In the genomic region with DNA sequence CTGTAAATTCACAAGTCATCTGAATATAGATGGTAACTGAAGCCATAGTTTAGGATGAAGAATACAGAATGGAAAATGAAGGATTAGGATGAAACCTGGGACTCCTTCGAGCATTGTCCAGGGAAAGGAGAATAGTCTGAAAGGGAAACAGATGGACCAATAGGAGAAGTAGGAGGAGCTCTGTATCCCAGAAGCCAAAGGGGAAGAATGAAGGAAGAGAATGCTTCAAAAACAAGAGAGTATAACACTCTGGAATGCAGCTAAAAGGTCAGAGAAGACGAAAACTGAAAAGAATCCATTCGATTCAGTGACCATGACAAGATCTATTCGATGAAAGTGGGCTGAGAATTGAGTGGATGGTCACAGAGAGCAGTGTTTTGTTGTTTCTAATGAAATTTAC, we compare ENCODE assay signal across 8 cellular contexts. TPM values are rescaled to one million over a fixed set of nuclear protein-coding genes. Genes with fewer than 3 reads are reported as not detected.
A peak's percentile ranks its signal among the peaks of the same experiment; 100 is the strongest.
DNase-seq lines count a peak whose midpoint lies in the region; ATAC-seq and TF ChIP-seq lines count a peak whose summit lies in the region.

No MANE protein-coding gene starts in this region.

- ATAC-seq in stimulated activated memory B cell treated with anti-CD40 and anti-IgM and Interleukin-4, amounts not matched to agents 10 μg/mL and 1 μg/mL and 100 μg/mL, for 72 hours = no peak
- ATAC-seq in HG02610 (IDR thresholded peaks at IDR 0.05; ENCODE audit: unreplicated experiment) (no peak), GM19397 (IDR thresholded peaks at IDR 0.05; ENCODE audit: unreplicated experiment) (no peak)

- TF ChIP-seq CTCF in ascending aorta (IDR thresholded peaks at IDR 0.05) = no peak

- peaks cover 65% of the 10 kb centered on the region for H3K4me1 Mint-ChIP-seq in stimulated activated memory B cell treated with anti-CD40 and anti-IgM and Interleukin-4, amounts not matched to agents 10 μg/mL and 1 μg/mL and 100 μg/mL, for 72 hours

- H3K4me3 ChIP-seq in ascending aorta = peak overlapping the region; percentile 74 to 84

- peaks cover 0 to 8% of the 10 kb centered on the region in 2 donors for H3K36me3 ChIP-seq in ascending aorta

- no peaks in the 10 kb centered on the region for H3K9me3 ChIP-seq in ascending aorta

- H3K4me1 ChIP-seq in ascending aorta = peaks cover 0 to 22% of the 10 kb centered on the region in 2 donors

- in situ Hi-C loops in Caki2 (cut with HindIII; ENCODE audit: low pct_unique_long_range_greater_than_20kb, low sequenced_read_pairs) = no loop called here
- in situ Hi-C loops in KBM-7 (cut with MboI; ENCODE audit: low pct_unique_long_range_greater_than_20kb, low sequenced_read_pairs) = no loop called here

- H3K27ac ChIP-seq in ascending aorta = peak overlapping the region; percentile 96 to 99

- peaks cover 16% of the 10 kb centered on the region for H3K36me3 Mint-ChIP-seq in stimulated activated memory B cell treated with anti-CD40 and anti-IgM and Interleukin-4, amounts not matched to agents 10 μg/mL and 1 μg/mL and 100 μg/mL, for 72 hours

- DNase-seq in Caki2 (ENCODE audit: low read depth) = peak; percentile 64
- peak; percentile 19 for DNase-seq in KBM-7
- DNase-seq in ascending aorta (ENCODE audit: low spot score in 2 of 2) = no peak
- DNase-seq in iPS-NIHi11 (ENCODE audit: low spot score) = peak; percentile 65
- DNase-seq in NCI-H2081 treated with DMSO at 0.1 percent for 48 hours (lab: John Stamatoyannopoulos, UW) = no peak

- no peaks in the 10 kb centered on the region for H3K27me3 Mint-ChIP-seq in stimulated activated memory B cell treated with anti-CD40 and anti-IgM and Interleukin-4, amounts not matched to agents 10 μg/mL and 1 μg/mL and 100 μg/mL, for 72 hours

- H3K27me3 ChIP-seq in ascending aorta = no peaks in the 10 kb centered on the region

- peak overlapping the region; percentile 92 for H3K27ac Mint-ChIP-seq in stimulated activated memory B cell treated with anti-CD40 and anti-IgM and Interleukin-4, amounts not matched to agents 10 μg/mL and 1 μg/mL and 100 μg/mL, for 72 hours

- H3K4me3 Mint-ChIP-seq in stimulated activated memory B cell treated with anti-CD40 and anti-IgM and Interleukin-4, amounts not matched to agents 10 μg/mL and 1 μg/mL and 100 μg/mL, for 72 hours = peak overlapping the region; percentile 84

- H3K9me3 Mint-ChIP-seq in stimulated activated memory B cell treated with anti-CD40 and anti-IgM and Interleukin-4, amounts not matched to agents 10 μg/mL and 1 μg/mL and 100 μg/mL, for 72 hours = peaks cover 2% of the 10 kb centered on the region

- intact Hi-C loops in ascending aorta (cut with DNase I) = loop anchor here (1.0 kb wide), 3 partner anchors 22 to 91 kb away; a partner anchor contains a TSS

RNA-seq across cellular contexts. Expression of a gene that starts 1.0 kb away (rescaled TPM):
- total RNA-seq in Caki2 (2014; rRNA removed; shearing (Covaris generic); ENCODE audit: low replicate concordance) = 45.7 and 52.3 TPM in 2 replicates
- 27.5 TPM for total RNA-seq in ascending aorta

RNA-seq across cellular contexts. Expression of a gene that starts 21.9 kb away (rescaled TPM):
- total RNA-seq in Caki2 (2014; rRNA removed; shearing (Covaris generic); ENCODE audit: low replicate concordance) = 9.9 and 13.5 TPM in 2 replicates
- total RNA-seq in ascending aorta = 1.2 TPM

RNA-seq across cellular contexts. Expression of a gene that starts 46.6 kb away (rescaled TPM):
- 114 and 150 TPM in 2 replicates for total RNA-seq in Caki2 (2014; rRNA removed; shearing (Covaris generic); ENCODE audit: low replicate concordance)
- 173 TPM for total RNA-seq in ascending aorta

Comparison
In these comparisons a context has a peak if more than half of its experiments do, and no peak if none do; other contexts are left out.
1. DNase-seq: peak in Caki2 (single experiment), KBM-7 (single experiment) and iPS-NIHi11 (single experiment); none in ascending aorta (0 of 2) and NCI-H2081 treated with DMSO at 0.1 percent for 48 hours (single experiment).